Comparison of ENCODE assay signal across 8 cellular contexts in the genomic region with DNA sequence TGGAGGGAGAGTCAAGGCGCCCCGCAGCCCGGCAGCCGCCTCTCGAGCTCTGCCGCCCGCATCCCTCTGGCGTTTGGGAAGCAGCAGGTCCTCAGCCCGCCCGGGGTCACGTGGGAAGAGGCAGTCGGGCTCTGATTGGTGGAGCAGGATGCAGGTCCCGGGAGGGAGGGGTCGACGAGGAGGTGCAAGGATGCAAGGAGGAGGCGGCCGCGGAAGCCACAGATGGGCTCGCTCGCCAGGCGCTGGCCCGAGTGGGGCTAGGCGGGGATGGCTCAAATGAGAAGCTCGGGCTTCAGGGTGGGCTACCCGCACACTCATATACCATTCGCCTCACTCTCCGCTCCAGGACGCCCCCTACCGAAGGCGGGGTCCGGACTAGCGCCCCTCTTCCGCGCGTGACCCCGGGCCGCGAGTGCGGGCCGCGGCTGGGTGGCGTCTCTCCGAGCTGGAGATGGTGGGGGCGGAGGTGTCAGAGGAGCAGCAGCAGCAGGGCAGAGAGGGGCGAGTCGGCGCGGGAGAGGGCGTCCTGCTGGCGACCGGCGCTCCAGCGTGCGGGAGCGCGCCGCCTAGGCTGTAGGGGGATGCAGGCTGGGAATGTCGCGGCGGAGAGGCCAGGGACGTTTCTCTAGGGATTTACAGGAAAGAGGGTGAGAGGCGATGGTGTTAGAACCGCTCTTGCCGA. TPM values are rescaled to one million over a fixed set of nuclear protein-coding genes. Genes with fewer than 3 reads are reported as not detected.
DNase-seq lines count a peak whose midpoint lies in the region; ATAC-seq and TF ChIP-seq lines count a peak whose summit lies in the region.

A gene with protein sequence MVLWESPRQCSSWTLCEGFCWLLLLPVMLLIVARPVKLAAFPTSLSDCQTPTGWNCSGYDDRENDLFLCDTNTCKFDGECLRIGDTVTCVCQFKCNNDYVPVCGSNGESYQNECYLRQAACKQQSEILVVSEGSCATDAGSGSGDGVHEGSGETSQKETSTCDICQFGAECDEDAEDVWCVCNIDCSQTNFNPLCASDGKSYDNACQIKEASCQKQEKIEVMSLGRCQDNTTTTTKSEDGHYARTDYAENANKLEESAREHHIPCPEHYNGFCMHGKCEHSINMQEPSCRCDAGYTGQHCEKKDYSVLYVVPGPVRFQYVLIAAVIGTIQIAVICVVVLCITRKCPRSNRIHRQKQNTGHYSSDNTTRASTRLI (minus strand): TSS at position 68 of the 682 bp plus-strand sequence. CDS start 409 bp downstream, outside the sequence.

- intact Hi-C loops in left lung (cut with DNase I), result no loop called here

- no peaks in the 10 kb centered on the region for H3K9me3 ChIP-seq in left lung

- H3K27ac ChIP-seq in left lung, result no peak within 1 kb of the TSS

- no peak for TF ChIP-seq CTCF in left lung (IDR thresholded peaks at IDR 0.05)

- peaks cover 19 to 25% of the 10 kb centered on the region in 2 donors for H3K4me1 ChIP-seq in left lung

- H3K4me3 ChIP-seq in left lung, result peak within 1 kb of the TSS; percentile 30 to 34

- DNase-seq in ELR (ENCODE audit: low read depth), result peak; percentile 96
- peak; percentile 93 for DNase-seq in NCI-H1694 treated with DMSO at 0.1 percent for 48 hours (lab: John Stamatoyannopoulos, UW)
- DNase-seq in activated CD4-positive, alpha-beta T cell treated with anti-CD3 and anti-CD28 coated beads for 4 hours, result peak; percentile 15 to 29
- DNase-seq in dermis blood vessel endothelial cell, result peak; percentile 55
- peak; percentile 36 to 82 for DNase-seq in left lung
- DNase-seq in stimulated activated CD4-positive, alpha-beta T cell treated with anti-CD3 and anti-CD28 coated beads, Interleukin-1b, Interleukin-23, amount 100 ng/mL, for 48 hours, result peak; percentile 59
- no peak for DNase-seq in cortex of kidney (lab: John Stamatoyannopoulos, UW)

- ATAC-seq in HG02571 (IDR thresholded peaks at IDR 0.05; ENCODE audit: unreplicated experiment) (peak; percentile 62), left lung (peak; percentile 49)

- no peaks in the 10 kb centered on the region for H3K36me3 ChIP-seq in left lung

- H3K27me3 ChIP-seq in left lung, result peaks cover 93 to 99% of the 10 kb centered on the region in 2 donors

RNA-seq across cellular contexts. Expression of the gene that starts here (rescaled TPM):
- total RNA-seq in dermis blood vessel endothelial cell (0.05 TPM in 1 of 2 replicates, not detected in the other), left lung (not detected)

Comparison
In these comparisons a context has a peak if more than half of its experiments do, and no peak if none do; other contexts are left out.
1. Peak in DNase-seq in dermis blood vessel endothelial cell; RNA of the gene not detected or under 1 TPM.
2. Peak in DNase-seq, ATAC-seq and H3K4me3 ChIP-seq in left lung; RNA of the gene not detected or under 1 TPM.